In the genomic region with DNA sequence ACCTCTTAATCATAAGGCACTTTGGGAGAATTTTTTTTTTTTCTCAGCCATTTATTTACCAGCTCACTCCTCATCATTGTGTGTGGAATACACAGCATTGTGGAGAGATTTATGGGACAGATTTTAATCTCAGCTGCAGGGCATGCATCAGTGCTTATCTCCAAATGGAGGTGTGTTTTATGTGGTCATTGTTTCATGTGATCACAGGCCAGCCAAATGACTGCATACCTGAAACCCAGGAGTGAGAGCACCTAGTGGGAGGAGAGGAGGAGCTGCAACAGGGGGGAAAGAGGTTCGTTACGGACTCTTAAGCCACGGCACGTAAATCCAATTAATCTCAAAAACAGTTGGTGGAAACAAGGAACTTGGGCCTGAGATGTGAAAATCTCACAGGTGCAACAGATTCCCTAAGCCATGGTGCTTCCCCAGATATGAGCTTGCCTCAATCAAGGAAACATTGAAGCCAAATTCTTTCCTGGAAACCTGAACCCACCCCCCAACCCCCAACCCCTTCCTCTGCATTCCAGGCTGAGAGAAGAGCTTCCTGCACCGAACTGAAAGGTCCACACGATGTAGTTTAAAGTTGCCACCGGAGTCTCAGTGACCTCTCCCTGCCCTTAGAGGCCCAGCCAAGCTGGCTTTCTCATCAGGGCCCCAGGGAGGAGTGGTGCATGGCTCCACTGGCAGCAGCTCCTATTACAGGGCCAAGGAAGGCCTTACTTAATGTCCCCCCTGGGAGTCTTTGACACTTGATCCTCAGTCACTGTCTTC, we compare ENCODE assay signal across 16 cellular contexts.
DNase-seq lines count a peak whose midpoint lies in the region; ATAC-seq and TF ChIP-seq lines count a peak whose summit lies in the region.
"Had no signal": no experiment of that assay in that cellular context is flagged by ENCODE, and none has a peak within 500 bp of the region (broad histone marks: within the 10 kb centered on the region; RNA-seq: fewer than 3 reads in every experiment).

No MANE protein-coding gene starts in this region.

- no peak for ATAC-seq in GM18858 (IDR thresholded peaks at IDR 0.05; ENCODE audit: unreplicated experiment)
- ATAC-seq: activated naive CD4-positive, alpha-beta T cell treated with anti-CD3 and anti-CD28 coated beads, Interleukin-2, amount 50 U/mL, for 72 hours; lower lobe of right lung had no signal

- intact Hi-C loops in thyroid gland (cut with DNase I) = no loop called here

- no peak for TF ChIP-seq POLR2A in thyroid gland (IDR thresholded peaks at IDR 0.05)

- H3K27me3 ChIP-seq in iPS DF 6.9 (ENCODE audit: control insufficient read depth, insufficient read depth, low read length) (no peaks in the 10 kb centered on the region), thyroid gland (no peaks in the 10 kb centered on the region)
- H3K27me3 ChIP-seq: heart left ventricle, neutrophil had no signal

- H3K4me3 ChIP-seq in iPS DF 6.9 (ENCODE audit: low read length) (no peak overlapping the region), thyroid gland (replicated peaks in 1 of 3) (no peak overlapping the region)
- H3K4me3 ChIP-seq: heart left ventricle, lower lobe of right lung had no signal

- H3K4me1 ChIP-seq in iPS DF 6.9 (ENCODE audit: control insufficient read depth, insufficient read depth, low read length) (peaks cover 3% of the 10 kb centered on the region), thyroid gland (peaks cover 15 to 20% of the 10 kb centered on the region in 2 donors)
- H3K4me1 ChIP-seq: lower lobe of right lung had no signal

- no peak overlapping the region for H3K27ac ChIP-seq in iPS DF 6.9 (ENCODE audit: low read length)
- H3K27ac ChIP-seq in thyroid gland = peak overlapping the region in 2 of 3 donors; percentile 52 to 57
- H3K27ac ChIP-seq: heart left ventricle, lower lobe of right lung, neutrophil had no signal

- peak; percentile 6 for DNase-seq in NCI-H345 (lab: John Stamatoyannopoulos, UW)
- no peak for DNase-seq in NCI-H345 treated with DMSO at 0.1 percent for 48 hours (lab: John Stamatoyannopoulos, UW; ENCODE audit: unreplicated experiment)
- DNase-seq in RPMI7951 (ENCODE audit: low read depth) = peak; percentile 19
- peak; percentile 35 for DNase-seq in iPS DF 6.9 (ENCODE audit: low read depth, low spot score)
- peak; percentile 58 to 68 for DNase-seq in thyroid gland
- DNase-seq in NCI-H1048 (lab: John Stamatoyannopoulos, UW) = no peak
- DNase-seq in NCI-H1694 treated with DMSO at 0.1 percent for 48 hours (lab: John Stamatoyannopoulos, UW) = no peak
- DNase-seq: activated CD8-positive, alpha-beta memory T cell treated with anti-CD3 and anti-CD28 coated beads, Interleukin-2, amount 50 U/mL, for 4 hours; caudate nucleus; COR-L47; lower lobe of right lung; NCI-H146 had no signal

- H3K9me3 ChIP-seq in iPS DF 6.9 (ENCODE audit: control insufficient read depth, insufficient read depth, low read length) (no peaks in the 10 kb centered on the region), thyroid gland (no peaks in the 10 kb centered on the region)
- H3K9me3 ChIP-seq: heart left ventricle, lower lobe of right lung, neutrophil had no signal

- TF ChIP-seq CTCF in thyroid gland (IDR thresholded peaks at IDR 0.05) = no peak

- H3K36me3 ChIP-seq in iPS DF 6.9 (ENCODE audit: control insufficient read depth, insufficient read depth, low read length) (no peaks in the 10 kb centered on the region), thyroid gland (no peaks in the 10 kb centered on the region)
- H3K36me3 ChIP-seq: heart left ventricle, lower lobe of right lung, neutrophil had no signal

- WGBS in iPS DF 6.9 (ENCODE audit: insufficient coverage, insufficient read length) = no CpG with 5 or more reads among the region's 7 CpGs
- WGBS in thyroid gland, 2 donors = 19 to 24% methylated on average over 7 of the region's 7 CpGs

Comparison
In these comparisons a context has a peak if more than half of its experiments do, and no peak if none do; other contexts are left out.
1. DNase-seq: peak in NCI-H345 (single experiment), RPMI7951 (single experiment), iPS DF 6.9 (single experiment) and thyroid gland (2 of 2); none in NCI-H345 treated with DMSO at 0.1 percent for 48 hours (single experiment), NCI-H1048 (single experiment) and NCI-H1694 treated with DMSO at 0.1 percent for 48 hours (single experiment).